1 cellular context compared by ENCODE assay signal in the genomic region with DNA sequence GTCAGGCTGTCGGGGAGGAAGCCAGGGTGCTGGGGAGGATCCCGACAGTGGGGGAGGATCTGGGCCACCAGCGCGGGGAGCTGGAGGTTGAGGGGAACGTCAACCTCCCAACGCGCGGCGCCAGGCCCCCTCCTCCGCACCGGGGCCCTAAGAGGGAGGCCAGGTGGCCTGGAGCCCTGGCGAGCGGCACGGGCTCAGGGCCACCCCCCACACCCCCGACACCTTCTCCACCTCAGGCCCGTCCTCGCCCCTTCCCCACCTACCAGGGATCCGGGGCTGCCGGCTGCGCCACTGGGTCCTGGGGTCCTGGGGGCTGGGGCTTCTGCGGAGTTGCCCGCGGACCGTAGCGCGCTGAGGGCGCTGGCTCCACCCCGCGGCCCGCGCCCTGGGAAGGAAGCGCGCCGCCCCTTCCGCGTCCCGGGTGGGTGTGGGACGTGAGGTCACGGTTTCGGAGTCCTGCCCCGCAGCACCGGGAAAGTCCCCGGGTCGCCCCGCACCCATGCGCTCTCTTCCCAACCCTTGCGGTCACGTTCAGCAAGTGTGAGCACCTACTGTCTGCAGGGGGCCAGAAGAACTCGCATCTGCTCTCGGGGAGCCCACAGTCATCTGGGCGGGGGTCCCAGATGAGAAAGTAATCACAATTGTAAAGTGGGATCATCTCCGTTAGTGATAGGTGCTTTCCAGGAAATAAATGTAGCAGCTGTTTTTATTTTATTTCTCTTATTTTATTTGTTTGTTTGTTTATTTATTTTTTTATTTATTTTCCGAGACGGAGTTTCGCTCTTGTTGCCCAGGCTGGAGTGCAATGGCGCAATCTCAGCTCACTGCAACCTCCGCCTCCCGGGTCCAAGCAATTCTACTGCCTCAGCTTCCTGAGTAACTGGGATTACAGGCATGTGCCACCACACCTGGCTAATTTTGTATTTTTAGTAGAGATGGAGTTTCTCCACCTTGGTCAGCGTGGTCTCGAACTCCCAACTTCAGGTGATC.
TF ChIP-seq lines count a peak whose summit lies in the region.

A gene (minus strand): TSS at position 362 of the 990 bp plus-strand sequence. CDS start 13,335 bp downstream, outside the sequence.

TF ChIP-seq in H1, 55 proteins besides CTCF, POLR2A, EP300 and RAD21 (continued from another document):
- TF ChIP-seq PHF8 (conservative IDR thresholded peaks at IDR 0.05; ENCODE audit: low read depth, low read length) (0 out of 2 replicates have a peak, but pooled peaks have one; percentile 31), HDAC2 (IDR thresholded peaks at IDR 0.05; ENCODE audit: borderline replicate concordance in 1 of 2, low read depth in 2 of 2, low read length in 2 of 2) (no peak), SUZ12 (IDR thresholded peaks at IDR 0.05; ENCODE audit: low read length) (0 out of 2 replicates have a peak, but pooled peaks have one; percentile 6), GABPA (IDR thresholded peaks at IDR 0.05; ENCODE audit: borderline replicate concordance, insufficient read depth, low read length) (0 out of 2 replicates have a peak, but pooled peaks have one; percentile 23), RNF2 (IDR thresholded peaks at IDR 0.05; ENCODE audit: borderline replicate concordance, low read depth, low read length, missing control alignments, poor library complexity, severe bottlenecking) (peak; percentile 8)
- TF ChIP-seq, protein P1, sequence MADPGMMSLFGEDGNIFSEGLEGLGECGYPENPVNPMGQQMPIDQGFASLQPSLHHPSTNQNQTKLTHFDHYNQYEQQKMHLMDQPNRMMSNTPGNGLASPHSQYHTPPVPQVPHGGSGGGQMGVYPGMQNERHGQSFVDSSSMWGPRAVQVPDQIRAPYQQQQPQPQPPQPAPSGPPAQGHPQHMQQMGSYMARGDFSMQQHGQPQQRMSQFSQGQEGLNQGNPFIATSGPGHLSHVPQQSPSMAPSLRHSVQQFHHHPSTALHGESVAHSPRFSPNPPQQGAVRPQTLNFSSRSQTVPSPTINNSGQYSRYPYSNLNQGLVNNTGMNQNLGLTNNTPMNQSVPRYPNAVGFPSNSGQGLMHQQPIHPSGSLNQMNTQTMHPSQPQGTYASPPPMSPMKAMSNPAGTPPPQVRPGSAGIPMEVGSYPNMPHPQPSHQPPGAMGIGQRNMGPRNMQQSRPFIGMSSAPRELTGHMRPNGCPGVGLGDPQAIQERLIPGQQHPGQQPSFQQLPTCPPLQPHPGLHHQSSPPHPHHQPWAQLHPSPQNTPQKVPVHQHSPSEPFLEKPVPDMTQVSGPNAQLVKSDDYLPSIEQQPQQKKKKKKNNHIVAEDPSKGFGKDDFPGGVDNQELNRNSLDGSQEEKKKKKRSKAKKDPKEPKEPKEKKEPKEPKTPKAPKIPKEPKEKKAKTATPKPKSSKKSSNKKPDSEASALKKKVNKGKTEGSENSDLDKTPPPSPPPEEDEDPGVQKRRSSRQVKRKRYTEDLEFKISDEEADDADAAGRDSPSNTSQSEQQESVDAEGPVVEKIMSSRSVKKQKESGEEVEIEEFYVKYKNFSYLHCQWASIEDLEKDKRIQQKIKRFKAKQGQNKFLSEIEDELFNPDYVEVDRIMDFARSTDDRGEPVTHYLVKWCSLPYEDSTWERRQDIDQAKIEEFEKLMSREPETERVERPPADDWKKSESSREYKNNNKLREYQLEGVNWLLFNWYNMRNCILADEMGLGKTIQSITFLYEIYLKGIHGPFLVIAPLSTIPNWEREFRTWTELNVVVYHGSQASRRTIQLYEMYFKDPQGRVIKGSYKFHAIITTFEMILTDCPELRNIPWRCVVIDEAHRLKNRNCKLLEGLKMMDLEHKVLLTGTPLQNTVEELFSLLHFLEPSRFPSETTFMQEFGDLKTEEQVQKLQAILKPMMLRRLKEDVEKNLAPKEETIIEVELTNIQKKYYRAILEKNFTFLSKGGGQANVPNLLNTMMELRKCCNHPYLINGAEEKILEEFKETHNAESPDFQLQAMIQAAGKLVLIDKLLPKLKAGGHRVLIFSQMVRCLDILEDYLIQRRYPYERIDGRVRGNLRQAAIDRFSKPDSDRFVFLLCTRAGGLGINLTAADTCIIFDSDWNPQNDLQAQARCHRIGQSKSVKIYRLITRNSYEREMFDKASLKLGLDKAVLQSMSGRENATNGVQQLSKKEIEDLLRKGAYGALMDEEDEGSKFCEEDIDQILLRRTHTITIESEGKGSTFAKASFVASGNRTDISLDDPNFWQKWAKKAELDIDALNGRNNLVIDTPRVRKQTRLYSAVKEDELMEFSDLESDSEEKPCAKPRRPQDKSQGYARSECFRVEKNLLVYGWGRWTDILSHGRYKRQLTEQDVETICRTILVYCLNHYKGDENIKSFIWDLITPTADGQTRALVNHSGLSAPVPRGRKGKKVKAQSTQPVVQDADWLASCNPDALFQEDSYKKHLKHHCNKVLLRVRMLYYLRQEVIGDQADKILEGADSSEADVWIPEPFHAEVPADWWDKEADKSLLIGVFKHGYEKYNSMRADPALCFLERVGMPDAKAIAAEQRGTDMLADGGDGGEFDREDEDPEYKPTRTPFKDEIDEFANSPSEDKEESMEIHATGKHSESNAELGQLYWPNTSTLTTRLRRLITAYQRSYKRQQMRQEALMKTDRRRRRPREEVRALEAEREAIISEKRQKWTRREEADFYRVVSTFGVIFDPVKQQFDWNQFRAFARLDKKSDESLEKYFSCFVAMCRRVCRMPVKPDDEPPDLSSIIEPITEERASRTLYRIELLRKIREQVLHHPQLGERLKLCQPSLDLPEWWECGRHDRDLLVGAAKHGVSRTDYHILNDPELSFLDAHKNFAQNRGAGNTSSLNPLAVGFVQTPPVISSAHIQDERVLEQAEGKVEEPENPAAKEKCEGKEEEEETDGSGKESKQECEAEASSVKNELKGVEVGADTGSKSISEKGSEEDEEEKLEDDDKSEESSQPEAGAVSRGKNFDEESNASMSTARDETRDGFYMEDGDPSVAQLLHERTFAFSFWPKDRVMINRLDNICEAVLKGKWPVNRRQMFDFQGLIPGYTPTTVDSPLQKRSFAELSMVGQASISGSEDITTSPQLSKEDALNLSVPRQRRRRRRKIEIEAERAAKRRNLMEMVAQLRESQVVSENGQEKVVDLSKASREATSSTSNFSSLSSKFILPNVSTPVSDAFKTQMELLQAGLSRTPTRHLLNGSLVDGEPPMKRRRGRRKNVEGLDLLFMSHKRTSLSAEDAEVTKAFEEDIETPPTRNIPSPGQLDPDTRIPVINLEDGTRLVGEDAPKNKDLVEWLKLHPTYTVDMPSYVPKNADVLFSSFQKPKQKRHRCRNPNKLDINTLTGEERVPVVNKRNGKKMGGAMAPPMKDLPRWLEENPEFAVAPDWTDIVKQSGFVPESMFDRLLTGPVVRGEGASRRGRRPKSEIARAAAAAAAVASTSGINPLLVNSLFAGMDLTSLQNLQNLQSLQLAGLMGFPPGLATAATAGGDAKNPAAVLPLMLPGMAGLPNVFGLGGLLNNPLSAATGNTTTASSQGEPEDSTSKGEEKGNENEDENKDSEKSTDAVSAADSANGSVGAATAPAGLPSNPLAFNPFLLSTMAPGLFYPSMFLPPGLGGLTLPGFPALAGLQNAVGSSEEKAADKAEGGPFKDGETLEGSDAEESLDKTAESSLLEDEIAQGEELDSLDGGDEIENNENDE (IDR thresholded peaks at IDR 0.05; ENCODE audit: insufficient replicate concordance, low read length), result no peak
